10 cellular contexts compared by ENCODE assay signal in the genomic region with DNA sequence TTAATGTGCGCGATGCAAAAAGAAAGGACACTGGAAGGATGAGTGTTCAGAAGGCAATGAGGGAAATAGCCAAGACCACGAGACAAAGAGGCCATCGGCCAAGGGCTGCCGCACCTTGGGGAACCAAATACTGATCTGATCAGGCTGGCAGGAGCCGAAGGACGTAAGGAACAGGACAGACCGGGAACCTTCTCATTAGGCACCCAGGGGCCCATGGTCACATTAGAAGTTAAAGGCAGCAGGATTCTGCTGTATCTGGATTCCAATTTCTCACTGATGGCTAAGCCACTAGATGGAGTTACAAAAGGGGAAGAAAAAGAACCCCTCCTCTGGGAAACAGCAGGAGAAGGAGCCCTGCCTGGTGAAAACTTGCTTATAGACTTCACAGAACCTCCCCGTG. TPM values are rescaled to one million over a fixed set of nuclear protein-coding genes. Genes with fewer than 3 reads are reported as not detected.
A peak's percentile ranks its signal among the peaks of the same experiment; 100 is the strongest.
DNase-seq lines count a peak whose midpoint lies in the region; ATAC-seq, FAIRE-seq and TF ChIP-seq lines count a peak whose summit lies in the region.
"Had no signal": no experiment of that assay in that cellular context is flagged by ENCODE, and none has a peak within 500 bp of the region (broad histone marks: within the 10 kb centered on the region; RNA-seq: fewer than 3 reads in every experiment).

No MANE protein-coding gene starts in this region.

- H3K79me2 ChIP-seq in HepG2 (ENCODE audit: insufficient read depth, low read length), result no peaks in the 10 kb centered on the region

- peaks cover 34% of the 10 kb centered on the region; the same call in 1 of the 2 replicates for H3K4me1 ChIP-seq in HepG2 (ENCODE audit: insufficient read depth, low read length)
- H3K4me1 ChIP-seq in tibial artery, result peaks cover 0 to 48% (median 21%) of the 10 kb centered on the region in 4 donors

- H3K36me3 ChIP-seq in HepG2 (replicated peaks in 1 of 2; ENCODE audit: control insufficient read depth in 1 of 2, insufficient read depth in 2 of 2, low read length in 2 of 2) (no peaks in the 10 kb centered on the region), tibial artery (no peaks in the 10 kb centered on the region)

- no peaks in the 10 kb centered on the region for H3K9me3 Mint-ChIP-seq in activated CD8-positive, alpha-beta memory T cell treated with anti-CD3 and anti-CD28 coated beads, Interleukin-2, amount 10 ng/mL, durations not matched to agents 7 days and 5 days (ENCODE audit: low read depth)
- no peaks in the 10 kb centered on the region for H3K9me3 Mint-ChIP-seq in activated naive CD8-positive, alpha-beta T cell treated with anti-CD3 and anti-CD28 coated beads for 36 hours

- H3K27ac Mint-ChIP-seq in activated CD8-positive, alpha-beta memory T cell treated with anti-CD3 and anti-CD28 coated beads, Interleukin-2, amount 10 ng/mL, durations not matched to agents 7 days and 5 days, result no peak overlapping the region
- no peak overlapping the region for H3K27ac Mint-ChIP-seq in activated naive CD8-positive, alpha-beta T cell treated with anti-CD3 and anti-CD28 coated beads for 36 hours
- no peak overlapping the region for H3K27ac Mint-ChIP-seq in T-helper 17 cell

- H3K4me3 ChIP-seq in HepG2 (replicated peaks in 1 of 3; ENCODE audit: insufficient read depth in 1 of 3, low read depth in 2 of 3, low read length in 3 of 3), result peak overlapping the region in 1 of 3 experiments; percentile 50; a peak in 1 of 6 replicates
- peak overlapping the region; percentile 52 to 53 for H3K4me3 ChIP-seq in tibial artery

- TF ChIP-seq CTCF in HepG2 (CRISPR knock-in tag; IDR thresholded peaks at IDR 0.05) (no peak), tibial artery (IDR thresholded peaks at IDR 0.05) (no peak)

- peak overlapping the region; percentile 74 for H3K4me2 ChIP-seq in HepG2 (ENCODE audit: low read depth, low read length)

- ATAC-seq in activated CD8-positive, alpha-beta memory T cell treated with anti-CD3 and anti-CD28 coated beads, Interleukin-2, amount 10 ng/mL, durations not matched to agents 7 days and 5 days, result no peak
- ATAC-seq in HepG2 (peak; percentile 18; the same call in 2 of the 3 replicates), HG03045 (IDR thresholded peaks at IDR 0.05; ENCODE audit: unreplicated experiment) (no peak), T-helper 17 cell (no peak)

- peaks cover 17% of the 10 kb centered on the region for H3K4me1 Mint-ChIP-seq in activated CD8-positive, alpha-beta memory T cell treated with anti-CD3 and anti-CD28 coated beads, Interleukin-2, amount 10 ng/mL, durations not matched to agents 7 days and 5 days
- H3K4me1 Mint-ChIP-seq in activated naive CD8-positive, alpha-beta T cell treated with anti-CD3 and anti-CD28 coated beads for 36 hours, result peaks cover 17% of the 10 kb centered on the region
- H3K4me1 Mint-ChIP-seq in T-helper 17 cell, result peaks cover 13% of the 10 kb centered on the region

- H3K9ac ChIP-seq in HepG2 (ENCODE audit: insufficient read depth, low read depth, low read length), result no peak overlapping the region

- no peak for TF ChIP-seq POLR2A in HepG2 (IDR thresholded peaks at IDR 0.05; ENCODE audit: insufficient read depth in 1 of 2, low read depth in 2 of 2, low read length in 2 of 2)

- WGBS in HepG2 (ENCODE audit: low lambda C conversion rate), result 38% methylated on average over 9 of the region's 9 CpGs

- peaks cover 2 to 26% of the 10 kb centered on the region in 2 experiments; a peak in 3 of 5 replicates for H3K27me3 ChIP-seq in HepG2 (ENCODE audit: control insufficient read depth in 1 of 2, insufficient read depth in 2 of 2, low read length in 2 of 2)
- no peaks in the 10 kb centered on the region for H3K27me3 ChIP-seq in tibial artery

- TF ChIP-seq RAD21 in HepG2 (CRISPR knock-in tag; IDR thresholded peaks at IDR 0.05), result no peak

- no peaks in the 10 kb centered on the region for H4K20me1 ChIP-seq in HepG2 (ENCODE audit: insufficient read depth, low read length)

- H3K36me3 Mint-ChIP-seq in activated CD8-positive, alpha-beta memory T cell treated with anti-CD3 and anti-CD28 coated beads, Interleukin-2, amount 10 ng/mL, durations not matched to agents 7 days and 5 days, result no peaks in the 10 kb centered on the region
- H3K36me3 Mint-ChIP-seq in activated naive CD8-positive, alpha-beta T cell treated with anti-CD3 and anti-CD28 coated beads for 36 hours, result no peaks in the 10 kb centered on the region
- peaks cover 11% of the 10 kb centered on the region for H3K36me3 Mint-ChIP-seq in T-helper 17 cell (ENCODE audit: low read depth)

- POLR2A ChIA-PET in HepG2 (lab: Yijun Ruan, JAX), result no interaction called here

- no peak for FAIRE-seq in HepG2 (lab: Jason Lieb, UNC)
- FAIRE-seq: urothelium cell line had no signal

- in situ Hi-C loops in HepG2 (cut with HindIII; ENCODE audit: extremely low pct_ligation_motif_present, low pct_unique_long_range_greater_than_20kb), result no loop called here

- intact Hi-C loops in HepG2 (cut with micrococcal nuclease; ENCODE audit: unreplicated experiment) (loop anchor here (1.0 kb wide), 1 partner anchor 14 kb away; no protein-coding TSS in a partner anchor), tibial artery (cut with DNase I; ENCODE audit: low total_unique reads) (no loop called here)

- CTCF ChIA-PET in activated CD8-positive, alpha-beta memory T cell treated with anti-CD3 and anti-CD28 coated beads, Interleukin-2, amount 10 ng/mL, durations not matched to agents 7 days and 5 days (lab: Charles Lee), result no interaction called here
- CTCF ChIA-PET in HepG2 (lab: Yijun Ruan, JAX; ENCODE audit: low intra/inter-chr PET ratio, low total read pairs), result interaction anchor here (2.2 kb wide), 1 partner anchor 45 kb away, joined by 10 read pairs; no protein-coding TSS in a partner anchor

- H2AFZ ChIP-seq in HepG2 (ENCODE audit: low read length), result no peak overlapping the region

- peaks cover 43% of the 10 kb centered on the region for H3K27me3 Mint-ChIP-seq in activated CD8-positive, alpha-beta memory T cell treated with anti-CD3 and anti-CD28 coated beads, Interleukin-2, amount 10 ng/mL, durations not matched to agents 7 days and 5 days
- H3K27me3 Mint-ChIP-seq in activated naive CD8-positive, alpha-beta T cell treated with anti-CD3 and anti-CD28 coated beads for 36 hours, result peaks cover 28% of the 10 kb centered on the region
- peaks cover 33% of the 10 kb centered on the region for H3K27me3 Mint-ChIP-seq in T-helper 17 cell

- no peak overlapping the region for H3K27ac ChIP-seq in HepG2 (ENCODE audit: extremely low read length, insufficient read depth, low read length)
- peak overlapping the region in 1 of 2 donors; percentile 68 for H3K27ac ChIP-seq in tibial artery

- H3K9me3 ChIP-seq in HepG2 (ENCODE audit: low read length) (no peaks in the 10 kb centered on the region), tibial artery (no peaks in the 10 kb centered on the region), T-helper 17 cell (ENCODE audit: control insufficient read depth, low read length, poor library complexity, severe bottlenecking) (no peaks in the 10 kb centered on the region)

- H3K4me3 Mint-ChIP-seq in activated CD8-positive, alpha-beta memory T cell treated with anti-CD3 and anti-CD28 coated beads, Interleukin-2, amount 10 ng/mL, durations not matched to agents 7 days and 5 days, result peak overlapping the region; percentile 71
- peak overlapping the region; percentile 80 for H3K4me3 Mint-ChIP-seq in activated naive CD8-positive, alpha-beta T cell treated with anti-CD3 and anti-CD28 coated beads for 36 hours
- no peak overlapping the region for H3K4me3 Mint-ChIP-seq in T-helper 17 cell

- TF ChIP-seq EP300 in HepG2 (IDR thresholded peaks at IDR 0.05; ENCODE audit: low read depth in 2 of 2, low read length in 2 of 2) (no peak), HepG2 (CRISPR knock-in tag; IDR thresholded peaks at IDR 0.05; ENCODE audit: borderline replicate concordance) (no peak)

- DNase-seq in activated CD8-positive, alpha-beta memory T cell treated with anti-CD3 and anti-CD28 coated beads, Interleukin-2, amount 10 ng/mL, durations not matched to agents 7 days and 5 days, result no peak
- no peak for DNase-seq in activated CD8-positive, alpha-beta memory T cell treated with anti-CD3 and anti-CD28 coated beads, Interleukin-2, amount 50 U/mL, for 48 hours
- no peak for DNase-seq in activated naive CD8-positive, alpha-beta T cell treated with anti-CD3 and anti-CD28 coated beads for 36 hours
- DNase-seq in HepG2 (ENCODE audit: low spot score) (no peak), tibial artery (no peak), T-helper 17 cell (no peak), HuH-7.5 (ENCODE audit: low spot score) (no peak)
- DNase-seq: activated CD4-positive, CD25-positive, alpha-beta regulatory T cell treated with anti-CD3 and anti-CD28 coated beads, Interleukin-2, amount 50 U/mL, for 72 hours had no signal

- no TSS peak for BruUV-seq in HepG2 (replicated peaks; lab: Mats Ljungman, UMichigan)

RNA-seq across cellular contexts. Expression of a gene that starts 28.8 kb away (rescaled TPM):
- 10 to 100 TPM; 36.4 to 46.1 TPM for total RNA-seq in activated CD8-positive, alpha-beta memory T cell treated with anti-CD3 and anti-CD28 coated beads, Interleukin-2, amount 10 ng/mL, durations not matched to agents 7 days and 5 days
- total RNA-seq in activated naive CD8-positive, alpha-beta T cell treated with anti-CD3 and anti-CD28 coated beads for 36 hours, result 10 to 100 TPM; 12.8 to 15.4 TPM
- total RNA-seq in HepG2 (2016; rRNA removed; fragmentation: Illumina TruSeq; extraction: Trizol) (5.9 and 7.0 TPM in 2 replicates), T-helper 17 cell (10 to 100 TPM; 29.5 to 33.3 TPM)
- total RNA-seq in HepG2 (2016; cell fraction: cytosol; rRNA removed; fragmentation: Illumina TruSeq; extraction: Trizol; ENCODE audit: low read depth), result 2.1 and 2.2 TPM in 2 replicates
- total RNA-seq in HepG2 (2016; cell fraction: insoluble cytoplasmic fraction; rRNA removed; fragmentation: Illumina TruSeq; extraction: Trizol), result 5.0 and 7.5 TPM in 2 replicates
- 4.1 and 4.3 TPM in 2 replicates for total RNA-seq in HepG2 (2016; cell fraction: membrane; rRNA removed; fragmentation: Illumina TruSeq; extraction: Trizol)
- 9.1 and 10.4 TPM in 2 replicates for total RNA-seq in HepG2 (2016; cell fraction: nucleus; rRNA removed; fragmentation: Illumina TruSeq; extraction: Trizol)
- 7.1 and 14.3 TPM in 2 replicates for polyA plus RNA-seq in HepG2 (2011; rRNA removed)
- 5.2 and 8.0 TPM in 2 replicates for polyA plus RNA-seq in HepG2 (2011; cell fraction: cytosol; rRNA removed)
- polyA plus RNA-seq in HepG2 (2011; cell fraction: nucleus; rRNA removed), result 21.8 and 25.1 TPM in 2 replicates
- 29.0 and 36.7 TPM in 2 replicates for polyA plus RNA-seq in HepG2 (2012)
- 0.69 and 0.71 TPM in 2 replicates for polyA plus RNA-seq in HepG2 (2016; cell fraction: cytosol; fragmentation: Illumina TruSeq; extraction: Trizol; ENCODE audit: low read depth)
- 3.6 and 4.1 TPM in 2 replicates for polyA plus RNA-seq in HepG2 (2016; cell fraction: insoluble cytoplasmic fraction; fragmentation: Illumina TruSeq; extraction: Trizol; ENCODE audit: low read depth)
- 1.4 and 1.9 TPM in 2 replicates for polyA plus RNA-seq in HepG2 (2016; cell fraction: membrane; fragmentation: Illumina TruSeq; extraction: Trizol; ENCODE audit: low read depth)
- polyA plus RNA-seq in HepG2 (2016; cell fraction: nucleus; fragmentation: Illumina TruSeq; extraction: Trizol; ENCODE audit: insufficient read depth, low read depth), result 11.0 and 11.5 TPM in 2 replicates
- 29.7 and 125 TPM in 2 replicates for polyA minus RNA-seq in HepG2 (2011; rRNA and poly(A)+ RNA removed; ENCODE audit: low replicate concordance)
- 18.2 and 34.1 TPM in 2 replicates for polyA minus RNA-seq in HepG2 (2011; cell fraction: cytosol; rRNA and poly(A)+ RNA removed)
- 14.2 and 22.8 TPM in 2 replicates for polyA minus RNA-seq in HepG2 (2011; cell fraction: nucleus; rRNA and poly(A)+ RNA removed)

RNA-seq across cellular contexts. Expression of a gene that starts 33.2 kb away (rescaled TPM):
- 10 to 100 TPM; 56.6 to 70.2 TPM for total RNA-seq in activated CD8-positive, alpha-beta memory T cell treated with anti-CD3 and anti-CD28 coated beads, Interleukin-2, amount 10 ng/mL, durations not matched to agents 7 days and 5 days
- 100 to 1,000 TPM; 118 to 127 TPM for total RNA-seq in activated naive CD8-positive, alpha-beta T cell treated with anti-CD3 and anti-CD28 coated beads for 36 hours
- total RNA-seq in HepG2 (2016; rRNA removed; fragmentation: Illumina TruSeq; extraction: Trizol) (100 and 128 TPM in 2 replicates), T-helper 17 cell (10 to 100 TPM; 34.4 to 37.2 TPM)
- total RNA-seq in HepG2 (2016; cell fraction: cytosol; rRNA removed; fragmentation: Illumina TruSeq; extraction: Trizol; ENCODE audit: low read depth), result 51.5 and 56.8 TPM in 2 replicates
- 90.5 and 136 TPM in 2 replicates for total RNA-seq in HepG2 (2016; cell fraction: insoluble cytoplasmic fraction; rRNA removed; fragmentation: Illumina TruSeq; extraction: Trizol)
- total RNA-seq in HepG2 (2016; cell fraction: membrane; rRNA removed; fragmentation: Illumina TruSeq; extraction: Trizol), result 53.3 and 53.5 TPM in 2 replicates
- 41.8 and 43.3 TPM in 2 replicates for total RNA-seq in HepG2 (2016; cell fraction: nucleus; rRNA removed; fragmentation: Illumina TruSeq; extraction: Trizol)
- 56.3 and 61.5 TPM in 2 replicates for polyA plus RNA-seq in HepG2 (2011; rRNA removed)
- polyA plus RNA-seq in HepG2 (2011; cell fraction: cytosol; rRNA removed), result 52.8 and 61.9 TPM in 2 replicates
- polyA plus RNA-seq in HepG2 (2011; cell fraction: nucleus; rRNA removed), result 26.4 and 27.8 TPM in 2 replicates
- 49.9 and 56.6 TPM in 2 replicates for polyA plus RNA-seq in HepG2 (2012)
- polyA plus RNA-seq in HepG2 (2016; cell fraction: cytosol; fragmentation: Illumina TruSeq; extraction: Trizol; ENCODE audit: low read depth), result 48.1 and 59.5 TPM in 2 replicates
- polyA plus RNA-seq in HepG2 (2016; cell fraction: insoluble cytoplasmic fraction; fragmentation: Illumina TruSeq; extraction: Trizol; ENCODE audit: low read depth), result 119 and 125 TPM in 2 replicates
- polyA plus RNA-seq in HepG2 (2016; cell fraction: membrane; fragmentation: Illumina TruSeq; extraction: Trizol; ENCODE audit: low read depth), result 41.7 and 46.4 TPM in 2 replicates
- 59.6 and 63.8 TPM in 2 replicates for polyA plus RNA-seq in HepG2 (2016; cell fraction: nucleus; fragmentation: Illumina TruSeq; extraction: Trizol; ENCODE audit: insufficient read depth, low read depth)
- polyA minus RNA-seq in HepG2 (2011; rRNA and poly(A)+ RNA removed; ENCODE audit: low replicate concordance), result 26.5 and 74.2 TPM in 2 replicates
- polyA minus RNA-seq in HepG2 (2011; cell fraction: cytosol; rRNA and poly(A)+ RNA removed), result 12.5 and 18.9 TPM in 2 replicates
- polyA minus RNA-seq in HepG2 (2011; cell fraction: nucleus; rRNA and poly(A)+ RNA removed), result 21.3 and 25.6 TPM in 2 replicates

RNA-seq across cellular contexts. Expression of a gene that starts 33.2 kb away (rescaled TPM):
- 10 to 100 TPM; 27.3 to 27.7 TPM for total RNA-seq in activated CD8-positive, alpha-beta memory T cell treated with anti-CD3 and anti-CD28 coated beads, Interleukin-2, amount 10 ng/mL, durations not matched to agents 7 days and 5 days
- 10 to 100 TPM; 25.5 to 27.0 TPM for total RNA-seq in activated naive CD8-positive, alpha-beta T cell treated with anti-CD3 and anti-CD28 coated beads for 36 hours
- total RNA-seq in HepG2 (2016; rRNA removed; fragmentation: Illumina TruSeq; extraction: Trizol), result 5.9 and 9.9 TPM in 2 replicates
- total RNA-seq in HepG2 (2016; cell fraction: cytosol; rRNA removed; fragmentation: Illumina TruSeq; extraction: Trizol; ENCODE audit: low read depth), result 3.2 and 3.6 TPM in 2 replicates
- 4.3 and 13.3 TPM in 2 replicates for total RNA-seq in HepG2 (2016; cell fraction: insoluble cytoplasmic fraction; rRNA removed; fragmentation: Illumina TruSeq; extraction: Trizol)
- 4.7 and 5.4 TPM in 2 replicates for total RNA-seq in HepG2 (2016; cell fraction: membrane; rRNA removed; fragmentation: Illumina TruSeq; extraction: Trizol)
- 12.8 and 19.6 TPM in 2 replicates for total RNA-seq in HepG2 (2016; cell fraction: nucleus; rRNA removed; fragmentation: Illumina TruSeq; extraction: Trizol)
- 8.9 and 11.4 TPM in 2 replicates for polyA plus RNA-seq in HepG2 (2011; rRNA removed)
- polyA plus RNA-seq in HepG2 (2011; cell fraction: cytosol; rRNA removed), result 3.7 and 3.8 TPM in 2 replicates
- polyA plus RNA-seq in HepG2 (2011; cell fraction: nucleus; rRNA removed), result 32.6 and 32.7 TPM in 2 replicates
- polyA plus RNA-seq in HepG2 (2012), result 8.7 and 9.4 TPM in 2 replicates
- polyA plus RNA-seq in HepG2 (2016; cell fraction: cytosol; fragmentation: Illumina TruSeq; extraction: Trizol; ENCODE audit: low read depth), result 1.2 and 1.7 TPM in 2 replicates
- polyA plus RNA-seq in HepG2 (2016; cell fraction: insoluble cytoplasmic fraction; fragmentation: Illumina TruSeq; extraction: Trizol; ENCODE audit: low read depth), result 6.1 and 8.6 TPM in 2 replicates
- polyA plus RNA-seq in HepG2 (2016; cell fraction: membrane; fragmentation: Illumina TruSeq; extraction: Trizol; ENCODE audit: low read depth), result 3.5 and 3.6 TPM in 2 replicates
- 34.8 and 38.5 TPM in 2 replicates for polyA plus RNA-seq in HepG2 (2016; cell fraction: nucleus; fragmentation: Illumina TruSeq; extraction: Trizol; ENCODE audit: insufficient read depth, low read depth)
- 24.9 and 42.4 TPM in 2 replicates for polyA minus RNA-seq in HepG2 (2011; rRNA and poly(A)+ RNA removed; ENCODE audit: low replicate concordance)
- polyA minus RNA-seq in HepG2 (2011; cell fraction: cytosol; rRNA and poly(A)+ RNA removed), result 8.0 and 8.1 TPM in 2 replicates
- polyA minus RNA-seq in HepG2 (2011; cell fraction: nucleus; rRNA and poly(A)+ RNA removed), result 22.9 and 24.8 TPM in 2 replicates
- 10 to 100 TPM; 27.5 to 28.4 TPM for total RNA-seq in T-helper 17 cell
